ENCODE assay signal across 14 cellular contexts in the genomic region with DNA sequence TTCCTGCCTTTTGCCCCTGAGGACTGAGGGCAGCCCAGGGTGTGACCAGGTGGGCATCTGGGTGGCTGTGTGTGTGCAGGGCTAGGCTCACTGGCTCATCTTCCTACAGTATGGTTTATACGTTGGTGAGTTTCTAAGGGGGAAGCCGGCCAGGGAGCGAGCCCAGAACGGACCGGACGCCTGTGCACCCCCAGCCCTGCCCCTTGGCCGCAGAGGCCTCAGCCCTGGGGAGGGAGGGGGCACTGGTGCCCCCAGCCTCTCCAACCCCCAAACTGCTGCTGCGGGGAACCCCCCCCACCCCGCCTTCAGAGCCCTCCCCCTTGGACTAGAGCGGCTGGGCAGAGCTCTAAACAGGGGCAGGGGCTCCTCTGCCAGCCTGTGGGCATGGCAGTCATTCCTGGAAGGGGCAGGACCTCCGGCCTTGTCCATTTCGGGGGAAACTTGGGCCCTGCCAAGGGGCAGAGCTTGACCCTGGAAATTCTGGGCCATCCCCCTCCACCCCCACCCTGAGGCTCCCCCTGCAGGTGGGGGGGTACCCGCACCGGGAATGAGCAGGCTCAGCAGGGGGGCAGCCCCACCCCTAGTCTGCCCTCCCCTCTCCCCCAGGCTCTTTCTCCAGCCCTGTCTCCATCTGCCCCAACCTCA. TPM values are rescaled to one million over a fixed set of nuclear protein-coding genes. Genes with fewer than 3 reads are reported as not detected.
DNase-seq lines count a peak whose midpoint lies in the region; TF ChIP-seq lines count a peak whose summit lies in the region.
"Had no signal": no experiment of that assay in that cellular context is flagged by ENCODE, and none has a peak within 500 bp of the region (broad histone marks: within the 10 kb centered on the region; RNA-seq: fewer than 3 reads in every experiment).

No MANE protein-coding gene starts in this region.

- no peak overlapping the region for H3K4me3 ChIP-seq in BLaER1 treated with 17β-estradiol and CSF1 and Interleukin-3, amounts not matched to agents 10 nM and 100 nM
- H3K4me3 ChIP-seq in WERI-Rb-1 (ENCODE audit: low read depth, low read length) (no peak overlapping the region), neural cell (ENCODE audit: low read length) (peak overlapping the region; percentile 76)
- no peak overlapping the region for H3K4me3 ChIP-seq in effector memory CD4-positive, alpha-beta T cell (ENCODE audit: insufficient read depth, low read depth, low read length, poor library complexity, severe bottlenecking)
- H3K4me3 ChIP-seq: tibial artery had no signal

- no peak for TF ChIP-seq EP300 in neural cell (conservative IDR thresholded peaks at IDR 0.05; ENCODE audit: poor library complexity, severe bottlenecking)

- peaks cover 24 to 72% (median 55%) of the 10 kb centered on the region in 10 experiments for H3K4me1 ChIP-seq in BLaER1 treated with 17β-estradiol and CSF1 and Interleukin-3, amounts not matched to agents 10 nM and 100 nM
- H3K4me1 ChIP-seq in effector memory CD4-positive, alpha-beta T cell (ENCODE audit: control insufficient read depth, insufficient read depth, low read length, poor library complexity, severe bottlenecking) = peaks cover 26% of the 10 kb centered on the region
- H3K4me1 ChIP-seq: parathyroid adenoma had no signal

- H4K20me1 ChIP-seq in BLaER1 treated with 17β-estradiol and CSF1 and Interleukin-3, amounts not matched to agents 10 nM and 100 nM = peaks cover 11 to 91% (median 46%) of the 10 kb centered on the region in 11 experiments; a peak in 20 of 22 replicates
- H4K20me1 ChIP-seq in neural cell (ENCODE audit: insufficient read depth) = peaks cover 8% of the 10 kb centered on the region

- peaks cover 0 to 19% (median 11%) of the 10 kb centered on the region in 11 experiments; a peak in 13 of 22 replicates for H3K27me3 ChIP-seq in BLaER1 treated with 17β-estradiol and CSF1 and Interleukin-3, amounts not matched to agents 10 nM and 100 nM
- H3K27me3 ChIP-seq in WERI-Rb-1 (ENCODE audit: insufficient read depth, low read depth, severe bottlenecking) (no peaks in the 10 kb centered on the region), neural cell (ENCODE audit: insufficient read depth, low read depth, low read length) (no peaks in the 10 kb centered on the region)
- H3K27me3 ChIP-seq in effector memory CD4-positive, alpha-beta T cell (replicated peaks; ENCODE audit: control insufficient read depth, insufficient read depth, low read length, poor library complexity, severe bottlenecking) = no peaks in the 10 kb centered on the region
- H3K27me3 ChIP-seq: tibial artery had no signal

- H2AFZ ChIP-seq in neural cell (ENCODE audit: low read depth, low read length) = no peak overlapping the region
- H2AFZ ChIP-seq: parathyroid adenoma had no signal

- H3K9me2 ChIP-seq in neural cell (ENCODE audit: insufficient read depth, low read length) = no peaks in the 10 kb centered on the region

- DNase-seq in WERI-Rb-1 (no peak), NCI-H524 treated with DMSO at 0.1 percent for 48 hours (lab: John Stamatoyannopoulos, UW) (no peak), dedifferentiated amniotic fluid mesenchymal stem cell (ENCODE audit: extremely low spot score) (no peak), middle frontal gyrus (ENCODE audit: extremely low spot score, low spot score) (no peak)
- DNase-seq in effector memory CD4-positive, alpha-beta T cell = no peak
- DNase-seq: activated CD4-positive, alpha-beta memory T cell treated with anti-CD3 and anti-CD28 coated beads for 36 hours; amniotic stem cell; NCI-H187 treated with DMSO at 0.1 percent for 48 hours; tibial artery had no signal

- H3K27ac ChIP-seq in BLaER1 treated with 17β-estradiol and CSF1 and Interleukin-3, amounts not matched to agents 10 nM and 100 nM = no peak overlapping the region
- H3K27ac ChIP-seq in WERI-Rb-1 (no peak overlapping the region), neural cell (ENCODE audit: low read length) (peak overlapping the region; percentile 98)
- H3K27ac ChIP-seq in effector memory CD4-positive, alpha-beta T cell (ENCODE audit: insufficient read depth, low read length, poor library complexity, severe bottlenecking) = no peak overlapping the region
- H3K27ac ChIP-seq: C4-2B, parathyroid adenoma, tibial artery had no signal

- H3K4me2 ChIP-seq in BLaER1 treated with 17β-estradiol and CSF1 and Interleukin-3, amounts not matched to agents 10 nM and 100 nM = peak overlapping the region in 6 of 11 experiments; percentile 62 to 86 (median 73); a peak in 8 of 22 replicates
- H3K4me2 ChIP-seq in neural cell (ENCODE audit: low read length) = peak overlapping the region; percentile 66

- H3K9ac ChIP-seq in BLaER1 treated with 17β-estradiol and CSF1 and Interleukin-3, amounts not matched to agents 10 nM and 100 nM = peak overlapping the region in 4 of 11 experiments; percentile 26 to 62 (median 52); a peak in 4 of 22 replicates
- H3K9ac ChIP-seq in neural cell (ENCODE audit: low read length) = peak overlapping the region; percentile 78
- H3K9ac ChIP-seq: parathyroid adenoma had no signal

- no peaks in the 10 kb centered on the region for H3K9me3 ChIP-seq in BLaER1 treated with 17β-estradiol and CSF1 and Interleukin-3, amounts not matched to agents 10 nM and 100 nM (replicated peaks in 1 of 11)
- H3K9me3 ChIP-seq in WERI-Rb-1 (ENCODE audit: severe bottlenecking) (no peaks in the 10 kb centered on the region), neural cell (ENCODE audit: low read length) (no peaks in the 10 kb centered on the region)
- no peaks in the 10 kb centered on the region for H3K9me3 ChIP-seq in effector memory CD4-positive, alpha-beta T cell (ENCODE audit: control insufficient read depth, low read length)
- H3K9me3 ChIP-seq: tibial artery had no signal

- peaks cover 4% of the 10 kb centered on the region for H3F3A ChIP-seq in neural cell (ENCODE audit: insufficient read depth, low read length, poor library complexity, severe bottlenecking)

- H3K36me3 ChIP-seq in BLaER1 treated with 17β-estradiol and CSF1 and Interleukin-3, amounts not matched to agents 10 nM and 100 nM = peaks cover 0 to 30% (median 14%) of the 10 kb centered on the region in 11 experiments; a peak in 14 of 22 replicates
- peaks cover 29% of the 10 kb centered on the region for H3K36me3 ChIP-seq in WERI-Rb-1
- H3K36me3 ChIP-seq in neural cell (ENCODE audit: insufficient read depth, low read length) = no peaks in the 10 kb centered on the region
- H3K36me3 ChIP-seq in effector memory CD4-positive, alpha-beta T cell (ENCODE audit: control insufficient read depth, insufficient read depth, low read length) = no peaks in the 10 kb centered on the region

- TF ChIP-seq CTCF in GM12874 (IDR thresholded peaks at IDR 0.05; ENCODE audit: insufficient read depth, low read depth, low read length) = 0 out of 2 replicates have a peak, but pooled peaks have one; percentile 25
- TF ChIP-seq CTCF in WERI-Rb-1 (IDR thresholded peaks at IDR 0.05; ENCODE audit: low read depth, low read length) = 0 out of 2 replicates have a peak, but pooled peaks have one; percentile 15
- TF ChIP-seq CTCF in neural cell (IDR thresholded peaks at IDR 0.05; ENCODE audit: poor library complexity, severe bottlenecking) = no peak

- TF ChIP-seq RAD21 in neural cell (conservative IDR thresholded peaks at IDR 0.05) = no peak

- peaks cover 65% of the 10 kb centered on the region for H3K79me2 ChIP-seq in neural cell (replicated peaks; ENCODE audit: insufficient read depth, low read length)
- H3K79me2 ChIP-seq: parathyroid adenoma had no signal

TF ChIP-seq in neural cell, 6 proteins besides CTCF, POLR2A, EP300 and RAD21:
- TF ChIP-seq MXI1 (conservative IDR thresholded peaks at IDR 0.05; ENCODE audit: poor library complexity, severe bottlenecking) (no peak), POLR2AphosphoS5 (IDR thresholded peaks at IDR 0.05) (no peak), TAF1 (IDR thresholded peaks at IDR 0.05; ENCODE audit: low read depth) (no peak), SMC3 (conservative IDR thresholded peaks at IDR 0.05; ENCODE audit: poor library complexity) (no peak), EZH2 (IDR thresholded peaks at IDR 0.05; ENCODE audit: borderline replicate concordance, insufficient read depth, low read length, poor library complexity, severe bottlenecking) (no peak)
- TF ChIP-seq, protein P1, sequence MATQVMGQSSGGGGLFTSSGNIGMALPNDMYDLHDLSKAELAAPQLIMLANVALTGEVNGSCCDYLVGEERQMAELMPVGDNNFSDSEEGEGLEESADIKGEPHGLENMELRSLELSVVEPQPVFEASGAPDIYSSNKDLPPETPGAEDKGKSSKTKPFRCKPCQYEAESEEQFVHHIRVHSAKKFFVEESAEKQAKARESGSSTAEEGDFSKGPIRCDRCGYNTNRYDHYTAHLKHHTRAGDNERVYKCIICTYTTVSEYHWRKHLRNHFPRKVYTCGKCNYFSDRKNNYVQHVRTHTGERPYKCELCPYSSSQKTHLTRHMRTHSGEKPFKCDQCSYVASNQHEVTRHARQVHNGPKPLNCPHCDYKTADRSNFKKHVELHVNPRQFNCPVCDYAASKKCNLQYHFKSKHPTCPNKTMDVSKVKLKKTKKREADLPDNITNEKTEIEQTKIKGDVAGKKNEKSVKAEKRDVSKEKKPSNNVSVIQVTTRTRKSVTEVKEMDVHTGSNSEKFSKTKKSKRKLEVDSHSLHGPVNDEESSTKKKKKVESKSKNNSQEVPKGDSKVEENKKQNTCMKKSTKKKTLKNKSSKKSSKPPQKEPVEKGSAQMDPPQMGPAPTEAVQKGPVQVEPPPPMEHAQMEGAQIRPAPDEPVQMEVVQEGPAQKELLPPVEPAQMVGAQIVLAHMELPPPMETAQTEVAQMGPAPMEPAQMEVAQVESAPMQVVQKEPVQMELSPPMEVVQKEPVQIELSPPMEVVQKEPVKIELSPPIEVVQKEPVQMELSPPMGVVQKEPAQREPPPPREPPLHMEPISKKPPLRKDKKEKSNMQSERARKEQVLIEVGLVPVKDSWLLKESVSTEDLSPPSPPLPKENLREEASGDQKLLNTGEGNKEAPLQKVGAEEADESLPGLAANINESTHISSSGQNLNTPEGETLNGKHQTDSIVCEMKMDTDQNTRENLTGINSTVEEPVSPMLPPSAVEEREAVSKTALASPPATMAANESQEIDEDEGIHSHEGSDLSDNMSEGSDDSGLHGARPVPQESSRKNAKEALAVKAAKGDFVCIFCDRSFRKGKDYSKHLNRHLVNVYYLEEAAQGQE (IDR thresholded peaks at IDR 0.05; ENCODE audit: borderline replicate concordance) = no peak

RNA-seq across cellular contexts. Expression of gene YIF1A, which starts 5.4 kb away (rescaled TPM):
- 40.3 and 51.2 TPM in 2 replicates for polyA plus RNA-seq in neural cell
- 19.8 and 21.9 TPM in 2 replicates for polyA minus RNA-seq in neural cell

RNA-seq across cellular contexts. Expression of gene CNIH2, which starts 5.6 kb away (rescaled TPM):
- 47.9 and 54.5 TPM in 2 replicates for polyA plus RNA-seq in neural cell
- 63.8 and 84.4 TPM in 2 replicates for polyA minus RNA-seq in neural cell

RNA-seq across cellular contexts. Expression of gene TMEM151A, which starts 8.1 kb away (rescaled TPM):
- 5.3 and 8.4 TPM in 2 replicates for polyA plus RNA-seq in neural cell
- polyA minus RNA-seq in neural cell = 6.3 and 7.3 TPM in 2 replicates

RNA-seq across cellular contexts. Expression of gene RAB1B, which starts 15.1 kb away (rescaled TPM):
- 27.2 and 27.9 TPM in 2 replicates for polyA plus RNA-seq in neural cell
- polyA minus RNA-seq in neural cell = 24.8 and 29.9 TPM in 2 replicates

RNA-seq across cellular contexts. Expression of gene KLC2, which starts 26.1 kb away (rescaled TPM):
- 45.6 and 49.6 TPM in 2 replicates for polyA plus RNA-seq in neural cell
- 60.3 and 76.2 TPM in 2 replicates for polyA minus RNA-seq in neural cell
